ENCODE assay signal across 2 cellular contexts in the genomic region with DNA sequence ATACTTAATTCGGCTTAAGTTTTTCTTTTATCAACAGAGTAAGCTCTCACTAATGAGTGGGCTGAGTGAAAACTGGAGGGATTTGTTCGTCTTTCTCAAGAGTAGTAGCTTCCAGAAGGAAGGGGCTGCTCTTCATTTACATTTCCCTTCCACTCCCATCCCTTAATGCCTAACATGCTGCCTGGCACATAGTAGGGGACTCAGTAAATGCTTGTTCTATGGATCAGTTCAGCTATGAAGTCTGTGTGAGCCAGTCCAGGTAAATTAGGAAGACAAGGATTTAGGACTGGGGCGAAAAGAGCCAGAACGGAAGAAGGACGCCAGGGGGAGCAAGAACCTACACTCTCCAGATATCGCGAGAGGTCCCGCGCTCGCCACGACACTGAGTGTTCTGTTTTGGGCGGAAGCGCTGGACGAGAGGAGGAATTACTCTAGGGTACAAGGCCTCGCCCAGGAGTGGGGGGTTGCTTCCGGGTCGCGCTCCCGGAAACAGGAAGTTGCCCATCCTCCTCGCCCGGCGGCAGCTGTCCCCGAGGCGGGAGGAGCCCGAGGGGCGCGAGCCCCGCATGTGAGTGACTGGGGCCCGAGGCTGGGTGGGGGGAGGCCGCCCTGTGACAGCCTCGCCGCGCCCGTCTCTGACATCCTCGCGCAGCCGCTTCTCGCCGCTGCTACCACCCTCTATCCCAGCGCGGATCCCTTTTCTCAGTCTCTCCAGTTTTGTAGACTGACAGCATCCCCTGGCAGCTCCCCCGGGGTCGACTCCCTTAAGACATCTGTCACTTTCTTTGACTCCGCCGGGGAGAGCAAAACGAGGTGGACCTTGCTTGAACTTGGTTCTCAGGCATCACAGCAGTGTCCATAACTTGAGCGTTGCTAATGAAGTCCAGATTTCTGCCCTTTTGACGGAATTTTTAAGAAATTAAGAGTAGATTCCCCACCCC.
TF ChIP-seq lines count a peak whose summit lies in the region.

A gene with protein sequence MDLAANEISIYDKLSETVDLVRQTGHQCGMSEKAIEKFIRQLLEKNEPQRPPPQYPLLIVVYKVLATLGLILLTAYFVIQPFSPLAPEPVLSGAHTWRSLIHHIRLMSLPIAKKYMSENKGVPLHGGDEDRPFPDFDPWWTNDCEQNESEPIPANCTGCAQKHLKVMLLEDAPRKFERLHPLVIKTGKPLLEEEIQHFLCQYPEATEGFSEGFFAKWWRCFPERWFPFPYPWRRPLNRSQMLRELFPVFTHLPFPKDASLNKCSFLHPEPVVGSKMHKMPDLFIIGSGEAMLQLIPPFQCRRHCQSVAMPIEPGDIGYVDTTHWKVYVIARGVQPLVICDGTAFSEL (plus strand): TSS at position 492 of the 941 bp plus-strand sequence. CDS start 13,493 bp downstream, outside the sequence.

TF ChIP-seq in IMR-90, 13 proteins besides CTCF, POLR2A, EP300 and RAD21:
- 0 out of 2 replicates have a peak, but pooled peaks have one; percentile 66 for TF ChIP-seq MXI1 (IDR thresholded peaks at IDR 0.05; ENCODE audit: borderline replicate concordance, low read depth, low read length)
- TF ChIP-seq MAZ (IDR thresholded peaks at IDR 0.05; ENCODE audit: borderline replicate concordance, low read depth, low read length): peak; percentile 74; the same call in 1 of the 2 replicates
- TF ChIP-seq, protein P1, sequence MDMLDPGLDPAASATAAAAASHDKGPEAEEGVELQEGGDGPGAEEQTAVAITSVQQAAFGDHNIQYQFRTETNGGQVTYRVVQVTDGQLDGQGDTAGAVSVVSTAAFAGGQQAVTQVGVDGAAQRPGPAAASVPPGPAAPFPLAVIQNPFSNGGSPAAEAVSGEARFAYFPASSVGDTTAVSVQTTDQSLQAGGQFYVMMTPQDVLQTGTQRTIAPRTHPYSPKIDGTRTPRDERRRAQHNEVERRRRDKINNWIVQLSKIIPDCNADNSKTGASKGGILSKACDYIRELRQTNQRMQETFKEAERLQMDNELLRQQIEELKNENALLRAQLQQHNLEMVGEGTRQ (IDR thresholded peaks at IDR 0.05; ENCODE audit: low read depth, low read length): no peak
- TF ChIP-seq SMC3 (IDR thresholded peaks at IDR 0.05; ENCODE audit: low read depth, low read length): peak; percentile 93
- peak; percentile 21; the same call in 1 of the 2 replicates for TF ChIP-seq BHLHE40 (IDR thresholded peaks at IDR 0.05; ENCODE audit: low read depth, low read length)

TF ChIP-seq in endothelial cell of umbilical vein, 7 proteins besides CTCF, POLR2A, EP300 and RAD21:
- TF ChIP-seq FOS (IDR thresholded peaks at IDR 0.05; ENCODE audit: borderline replicate concordance, insufficient read depth, low read length) (peak; percentile 5), GATA2 (IDR thresholded peaks at IDR 0.05; ENCODE audit: insufficient read depth, insufficient read length, low read depth, low read length) (no peak), POLR2AphosphoS5 (IDR thresholded peaks at IDR 0.05; ENCODE audit: insufficient read depth, low read depth, low read length) (peak; percentile 85)
